Comparison of ENCODE assay signal across 13 cellular contexts in genomic region chr5:57185301-57185700, GRCh38. TPM values are rescaled to one million over a fixed set of nuclear protein-coding genes. Genes with fewer than 3 reads are reported as not detected.
DNase-seq lines count a peak whose midpoint lies in the region; ATAC-seq and TF ChIP-seq lines count a peak whose summit lies in the region.
"Had no signal": no experiment of that assay in that cellular context is flagged by ENCODE, and none has a peak within 500 bp of the region (broad histone marks: within the 10 kb centered on the region; RNA-seq: fewer than 3 reads in every experiment).

No MANE protein-coding gene starts in this region.

- H3K9me3 ChIP-seq in neutrophil, result no peaks in the 10 kb centered on the region
- H3K9me3 ChIP-seq: colonic mucosa had no signal

- peaks cover 57% of the 10 kb centered on the region for H3K4me1 Mint-ChIP-seq in T-helper 1 cell treated with Interleukin-12 subunit alpha and Interleukin-12 subunit beta and Interleukin-4 antibody, amounts not matched to agents 30 μg/mL and 1 μg/mL, for 36 hours (ENCODE audit: low read depth)
- peaks cover 38% of the 10 kb centered on the region for H3K4me1 Mint-ChIP-seq in HFFc6 (ENCODE audit: low read depth)
- H3K4me1 Mint-ChIP-seq in central memory CD8-positive, alpha-beta T cell, result peaks cover 76% of the 10 kb centered on the region

- H3K4me3 ChIP-seq in neutrophil (ENCODE audit: low read depth in 1 of 2, low read length in 1 of 2), result no peak overlapping the region
- H3K4me3 ChIP-seq: colonic mucosa had no signal

- H3K36me3 Mint-ChIP-seq in T-helper 1 cell treated with Interleukin-12 subunit alpha and Interleukin-12 subunit beta and Interleukin-4 antibody, amounts not matched to agents 30 μg/mL and 1 μg/mL, for 36 hours (ENCODE audit: low read depth), result peaks cover 36% of the 10 kb centered on the region
- peaks cover 6% of the 10 kb centered on the region for H3K36me3 Mint-ChIP-seq in HFFc6 (ENCODE audit: low read depth)
- H3K36me3 Mint-ChIP-seq in central memory CD8-positive, alpha-beta T cell (ENCODE audit: insufficient read depth), result peaks cover 23% of the 10 kb centered on the region

- ATAC-seq in central memory CD8-positive, alpha-beta T cell (replicated peaks; ENCODE audit: extremely low read depth, poor library complexity, severe bottlenecking), result no peak
- ATAC-seq in GM19324 (IDR thresholded peaks at IDR 0.05; ENCODE audit: low FRiP score, unreplicated experiment), result no peak
- no peak for ATAC-seq in left ventricle myocardium superior

- TF ChIP-seq CTCF in HFFc6 (IDR thresholded peaks at IDR 0.05), result no peak
- TF ChIP-seq CTCF in neutrophil (IDR thresholded peaks at IDR 0.05), result no peak

- H3K27ac Mint-ChIP-seq in T-helper 1 cell treated with Interleukin-12 subunit alpha and Interleukin-12 subunit beta and Interleukin-4 antibody, amounts not matched to agents 30 μg/mL and 1 μg/mL, for 36 hours, result no peak overlapping the region
- peak overlapping the region; percentile 36; the same call in 1 of the 2 replicates for H3K27ac Mint-ChIP-seq in HFFc6
- H3K27ac Mint-ChIP-seq in central memory CD8-positive, alpha-beta T cell (ENCODE audit: low read depth), result no peak overlapping the region

- H3K27me3 ChIP-seq in neutrophil, result no peaks in the 10 kb centered on the region
- H3K27me3 ChIP-seq: colonic mucosa had no signal

- no peaks in the 10 kb centered on the region for H3K9me3 Mint-ChIP-seq in T-helper 1 cell treated with Interleukin-12 subunit alpha and Interleukin-12 subunit beta and Interleukin-4 antibody, amounts not matched to agents 30 μg/mL and 1 μg/mL, for 36 hours
- no peaks in the 10 kb centered on the region for H3K9me3 Mint-ChIP-seq in HFFc6
- H3K9me3 Mint-ChIP-seq in central memory CD8-positive, alpha-beta T cell, result no peaks in the 10 kb centered on the region

- peak overlapping the region; percentile 34 for H3K4me3 Mint-ChIP-seq in T-helper 1 cell treated with Interleukin-12 subunit alpha and Interleukin-12 subunit beta and Interleukin-4 antibody, amounts not matched to agents 30 μg/mL and 1 μg/mL, for 36 hours
- H3K4me3 Mint-ChIP-seq in HFFc6, result no peak overlapping the region
- peak overlapping the region; percentile 43 for H3K4me3 Mint-ChIP-seq in central memory CD8-positive, alpha-beta T cell

- intact Hi-C loops in left ventricle myocardium superior (cut with micrococcal nuclease), result no loop called here

- peaks cover 79 to 87% of the 10 kb centered on the region in 2 experiments for H3K4me1 ChIP-seq in neutrophil (ENCODE audit: control insufficient read depth in 1 of 2, insufficient read depth in 1 of 2, low read depth in 1 of 2, low read length in 1 of 2)

- H3K27me3 Mint-ChIP-seq in T-helper 1 cell treated with Interleukin-12 subunit alpha and Interleukin-12 subunit beta and Interleukin-4 antibody, amounts not matched to agents 30 μg/mL and 1 μg/mL, for 36 hours (ENCODE audit: low read depth), result no peaks in the 10 kb centered on the region
- peaks cover 3% of the 10 kb centered on the region; the same call in 1 of the 2 replicates for H3K27me3 Mint-ChIP-seq in HFFc6 (ENCODE audit: insufficient read depth)
- no peaks in the 10 kb centered on the region for H3K27me3 Mint-ChIP-seq in central memory CD8-positive, alpha-beta T cell

- peak overlapping the region; percentile 70 for H3K27ac ChIP-seq in neutrophil
- H3K27ac ChIP-seq: colonic mucosa had no signal

- DNase-seq in T-helper 1 cell (no peak), HFFc6 (no peak), left ventricle myocardium superior (no peak)
- no peak for DNase-seq in central memory CD8-positive, alpha-beta T cell (ENCODE audit: low spot score in 2 of 2)
- DNase-seq in stimulated activated naive CD4-positive, alpha-beta T cell (lab: John Stamatoyannopoulos, UW), result no peak
- DNase-seq: 8988T; colonic mucosa; kidney; NCI-H1092 treated with DMSO at 0.1 percent for 48 hours; stimulated activated CD4-positive, alpha-beta T cell treated with anti-CD3 and anti-CD28 coated beads, Interleukin-12 subunit alpha, Interleukin-12 subunit beta, amount 100 ng/mL, for 4 hours had no signal

- peaks cover 10% of the 10 kb centered on the region for H3K36me3 ChIP-seq in neutrophil
- H3K36me3 ChIP-seq: colonic mucosa had no signal

RNA-seq across cellular contexts. Expression of gene GPBP1, which starts 11.4 kb away (rescaled TPM):
- total RNA-seq in HFFc6 (2021; fragmentation: NEBNext Ultra II Directional; extraction: Animal tissue kit (Norgen Biotek cat#: 25700)), result 10 to 100 TPM; 33.6 to 40.1 (median 36.5) TPM
- total RNA-seq in left ventricle myocardium superior, result 60.2 TPM
